ENCODE assay signal across 8 cellular contexts in the genomic region with DNA sequence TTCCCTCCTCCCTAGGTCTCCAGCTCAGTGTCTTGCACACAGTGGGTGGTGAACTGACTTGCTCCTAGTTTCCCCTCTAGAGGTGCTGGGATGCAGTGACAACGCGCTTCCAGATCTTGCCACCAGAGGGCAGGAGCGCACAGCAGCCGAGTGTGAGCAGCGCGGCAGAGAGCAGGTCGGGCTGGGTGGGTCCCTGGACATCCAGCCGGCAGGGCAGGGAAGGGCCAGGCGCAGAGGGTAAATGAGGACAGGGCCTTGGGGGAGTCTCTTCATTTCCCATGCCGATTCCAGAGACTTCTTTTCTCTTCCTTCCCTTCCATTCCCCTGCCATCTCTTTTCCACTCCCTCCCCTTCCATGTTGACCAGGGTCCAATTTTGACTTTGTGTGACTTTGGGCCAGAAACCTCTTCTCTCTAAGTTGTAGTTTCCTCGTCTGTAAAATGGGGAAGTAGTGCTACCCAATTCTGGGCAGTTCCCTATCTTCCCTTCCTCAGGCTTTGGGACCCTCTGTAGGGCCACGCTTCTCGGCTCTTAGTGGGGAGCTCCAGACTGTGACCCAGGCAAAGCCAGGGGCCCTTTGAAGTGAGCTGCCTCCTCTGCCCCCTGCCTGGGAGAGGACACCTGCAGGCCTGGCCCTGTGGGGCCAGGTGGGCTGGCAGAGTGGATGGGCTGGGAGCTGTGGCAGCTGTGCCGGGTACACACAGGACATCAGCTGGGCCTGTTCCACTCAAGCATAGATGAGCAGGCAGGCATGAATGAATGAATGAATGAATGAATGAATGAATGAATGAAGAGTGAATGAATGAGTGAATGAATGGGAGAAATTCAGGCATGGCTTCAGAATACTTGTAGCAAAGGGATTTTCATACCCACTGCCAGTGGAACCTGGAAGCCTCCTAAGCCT. TPM values are rescaled to one million over a fixed set of nuclear protein-coding genes. Genes with fewer than 3 reads are reported as not detected.
DNase-seq lines count a peak whose midpoint lies in the region; ATAC-seq and TF ChIP-seq lines count a peak whose summit lies in the region.

No MANE protein-coding gene starts in this region.

- peak overlapping the region; percentile 100 for H3K27ac ChIP-seq in RWPE1
- no peak overlapping the region for H3K27ac ChIP-seq in neutrophil

- peaks cover 28% of the 10 kb centered on the region for H3K4me1 Mint-ChIP-seq in activated T-helper 17 cell treated with anti-CD3 and anti-CD28 coated beads, Interleukin-2, amount 50 U/mL, for 72 hours

- H3K4me3 Mint-ChIP-seq in activated T-helper 17 cell treated with anti-CD3 and anti-CD28 coated beads, Interleukin-2, amount 50 U/mL, for 72 hours = peak overlapping the region; percentile 73

- no peaks in the 10 kb centered on the region for H3K9me3 ChIP-seq in neutrophil

- TF ChIP-seq CTCF in RWPE1 (conservative IDR thresholded peaks at IDR 0.05; ENCODE audit: low read depth) = peak; percentile 97
- TF ChIP-seq CTCF in neutrophil (IDR thresholded peaks at IDR 0.05) = peak; percentile 81

- no peaks in the 10 kb centered on the region for H3K27me3 ChIP-seq in neutrophil

- DNase-seq in DMS79 (lab: John Stamatoyannopoulos, UW) (peak; percentile 51), RWPE1 (ENCODE audit: low spot score) (peak; percentile 83), fibroblast of the conjunctiva (ENCODE audit: low read depth) (peak; percentile 67), superior temporal gyrus (ENCODE audit: extremely low spot score) (peak; percentile 88)
- DNase-seq in Jurkat, Clone E6-1 (ENCODE audit: low read depth, low spot score) = peak; percentile 65

- peaks cover 9 to 14% of the 10 kb centered on the region in 2 experiments for H3K4me1 ChIP-seq in neutrophil (ENCODE audit: control insufficient read depth in 1 of 2, insufficient read depth in 1 of 2, low read depth in 1 of 2, low read length in 1 of 2)

- H3K27me3 Mint-ChIP-seq in activated T-helper 17 cell treated with anti-CD3 and anti-CD28 coated beads, Interleukin-2, amount 50 U/mL, for 72 hours = no peaks in the 10 kb centered on the region

- CTCF ChIA-PET in RWPE1 (lab: Yijun Ruan, JAX) = interaction anchor here (0.5 to 4.8 kb wide), 31 partner anchors 11 to 322 kb away, joined by 3 to 56 read pairs (median 4); partner anchors contain the start of genes RRM2 and TAF1B

- H3K4me3 ChIP-seq in Jurkat, Clone E6-1 (ENCODE audit: low read length) = no peak overlapping the region
- peak overlapping the region in 1 of 2 experiments; percentile 10 for H3K4me3 ChIP-seq in neutrophil (ENCODE audit: low read depth in 1 of 2, low read length in 1 of 2)

- peak overlapping the region; percentile 77 for H3K27ac Mint-ChIP-seq in activated T-helper 17 cell treated with anti-CD3 and anti-CD28 coated beads, Interleukin-2, amount 50 U/mL, for 72 hours

- no peaks in the 10 kb centered on the region for H3K9me3 Mint-ChIP-seq in activated T-helper 17 cell treated with anti-CD3 and anti-CD28 coated beads, Interleukin-2, amount 50 U/mL, for 72 hours

- no peaks in the 10 kb centered on the region for H3K36me3 ChIP-seq in neutrophil

- POLR2A ChIA-PET in RWPE1 (lab: Yijun Ruan, JAX; ENCODE audit: low non-redundant PET) = interaction anchor here (1.0 kb wide), 1 partner anchor 43 kb away, joined by 4 read pairs; the partner anchor contains the start of gene TAF1B

- no peaks in the 10 kb centered on the region for H3K36me3 Mint-ChIP-seq in activated T-helper 17 cell treated with anti-CD3 and anti-CD28 coated beads, Interleukin-2, amount 50 U/mL, for 72 hours (ENCODE audit: low read depth)

- ATAC-seq in GM21619 (IDR thresholded peaks at IDR 0.05; ENCODE audit: unreplicated experiment) = peak; percentile 79
- ATAC-seq in activated T-helper 17 cell treated with anti-CD3 and anti-CD28 coated beads, Interleukin-2, amount 50 U/mL, for 72 hours (replicated peaks) = peak; percentile 67

RNA-seq across cellular contexts. Expression of gene TAF1B, which starts 43.3 kb away (rescaled TPM):
- polyA plus RNA-seq in Jurkat, Clone E6-1 (2012; ENCODE audit: insufficient read depth, insufficient read length) = 15.2 TPM
- total RNA-seq in activated T-helper 17 cell treated with anti-CD3 and anti-CD28 coated beads, Interleukin-2, amount 50 U/mL, for 72 hours = 10 to 100 TPM; 29.8 to 41.1 TPM
